Comparison of ENCODE assay signal across 9 cellular contexts in genomic region chr2:202378661-202379338, GRCh38. TPM values are rescaled to one million over a fixed set of nuclear protein-coding genes. Genes with fewer than 3 reads are reported as not detected.
DNase-seq lines count a peak whose midpoint lies in the region; ATAC-seq, FAIRE-seq and TF ChIP-seq lines count a peak whose summit lies in the region.
"Had no signal": no experiment of that assay in that cellular context is flagged by ENCODE, and none has a peak within 500 bp of the region (broad histone marks: within the 10 kb centered on the region; RNA-seq: fewer than 3 reads in every experiment).

No MANE protein-coding gene starts in this region.

- ATAC-seq in HepG2 (no peak), HG02870 (IDR thresholded peaks at IDR 0.05; ENCODE audit: unreplicated experiment) (no peak)

- H3K9me3 Mint-ChIP-seq in activated T-cell treated with anti-CD3 and anti-CD28 coated beads, Interleukin-2, amount 50 U/mL, for 24 hours: no peaks in the 10 kb centered on the region

- no peaks in the 10 kb centered on the region for H3K9me3 ChIP-seq in HepG2 (ENCODE audit: low read length)
- H3K9me3 ChIP-seq in transverse colon: no peaks in the 10 kb centered on the region

- peak overlapping the region; percentile 82 for H3K9ac ChIP-seq in HepG2 (ENCODE audit: insufficient read depth, low read depth, low read length)

- intact Hi-C loops in HepG2 (cut with micrococcal nuclease; ENCODE audit: unreplicated experiment) (loop anchor here (5.0 kb wide), 2 partner anchors 71 to 101 kb away; no protein-coding TSS in a partner anchor), transverse colon (cut with DNase I; ENCODE audit: low total_unique reads) (loop anchor here (5.0 kb wide), 1 partner anchor 111 kb away; the partner anchor contains the start of gene NOP58)

- H2AFZ ChIP-seq in HepG2 (ENCODE audit: low read length): no peak overlapping the region

- no peak overlapping the region for H3K27ac ChIP-seq in HepG2 (ENCODE audit: extremely low read length, insufficient read depth, low read length)
- peak overlapping the region; percentile 95 to 99 (median 96) for H3K27ac ChIP-seq in transverse colon

- TF ChIP-seq EP300 in HepG2 (IDR thresholded peaks at IDR 0.05; ENCODE audit: low read depth in 2 of 2, low read length in 2 of 2) (no peak), HepG2 (CRISPR knock-in tag; IDR thresholded peaks at IDR 0.05; ENCODE audit: borderline replicate concordance) (no peak), transverse colon (IDR thresholded peaks at IDR 0.05; ENCODE audit: low read depth) (no peak)

- CTCF ChIA-PET in HepG2 (lab: Yijun Ruan, JAX; ENCODE audit: low intra/inter-chr PET ratio, low total read pairs): no interaction called here

- WGBS in HepG2 (ENCODE audit: low lambda C conversion rate): 28% methylated on average over 3 of the region's 3 CpGs
- WGBS in transverse colon (ENCODE audit: low coverage in 1 of 2), 2 donors: 31 to 35% methylated on average over 3 of the region's 3 CpGs

- POLR2A ChIA-PET in HepG2 (lab: Yijun Ruan, JAX): no interaction called here

- H3K27me3 ChIP-seq in HepG2 (ENCODE audit: control insufficient read depth in 1 of 2, insufficient read depth in 2 of 2, low read length in 2 of 2): no peaks in the 10 kb centered on the region; a peak in 2 of 5 replicates
- H3K27me3 ChIP-seq in transverse colon: no peaks in the 10 kb centered on the region

- H3K4me3 Mint-ChIP-seq in activated T-cell treated with anti-CD3 and anti-CD28 coated beads, Interleukin-2, amount 50 U/mL, for 24 hours: peak overlapping the region; percentile 97

- TF ChIP-seq POLR2A in HepG2 (IDR thresholded peaks at IDR 0.05; ENCODE audit: insufficient read depth in 1 of 2, low read depth in 2 of 2, low read length in 2 of 2) (no peak), transverse colon (IDR thresholded peaks at IDR 0.05) (no peak)

- TF ChIP-seq RAD21 in HepG2 (CRISPR knock-in tag; IDR thresholded peaks at IDR 0.05): no peak

- TF ChIP-seq CTCF in astrocyte of the cerebellum (IDR thresholded peaks at IDR 0.05; ENCODE audit: low read depth, low read length, missing control alignments) (no peak), HepG2 (CRISPR knock-in tag; IDR thresholded peaks at IDR 0.05) (no peak), transverse colon (IDR thresholded peaks at IDR 0.05) (no peak)

- peak overlapping the region; percentile 80 for H3K4me2 ChIP-seq in HepG2 (ENCODE audit: low read depth, low read length)

- H3K4me1 Mint-ChIP-seq in activated T-cell treated with anti-CD3 and anti-CD28 coated beads, Interleukin-2, amount 50 U/mL, for 24 hours (ENCODE audit: low read depth): peaks cover 38% of the 10 kb centered on the region

- H4K20me1 ChIP-seq in HepG2 (ENCODE audit: insufficient read depth, low read length): peaks cover 19% of the 10 kb centered on the region

- H3K27ac Mint-ChIP-seq in activated T-cell treated with anti-CD3 and anti-CD28 coated beads, Interleukin-2, amount 50 U/mL, for 24 hours: no peak overlapping the region

- DNase-seq in activated T-cell treated with anti-CD3 and anti-CD28 coated beads, Interleukin-2, amount 50 U/mL, for 24 hours: no peak
- no peak for DNase-seq in activated T-cell treated with anti-CD3 and anti-CD28 coated beads, Interleukin-2, amount 50 U/mL, for 1 hour
- DNase-seq in astrocyte of the cerebellum (ENCODE audit: low read depth) (no peak), HepG2 (ENCODE audit: low spot score) (no peak), transverse colon (no peak), GM19240 (ENCODE audit: insufficient read length, low spot score) (no peak), NCI-H1105 treated with DMSO at 0.1 percent for 48 hours (lab: John Stamatoyannopoulos, UW) (no peak)
- DNase-seq: NCI-H1436 had no signal

- no peaks in the 10 kb centered on the region for H3K27me3 Mint-ChIP-seq in activated T-cell treated with anti-CD3 and anti-CD28 coated beads, Interleukin-2, amount 50 U/mL, for 24 hours

- FAIRE-seq in HepG2 (lab: Jason Lieb, UNC): no peak

- H3K4me1 ChIP-seq in HepG2 (ENCODE audit: insufficient read depth, low read length): peaks cover 48% of the 10 kb centered on the region
- peaks cover 3 to 47% (median 19%) of the 10 kb centered on the region in 4 donors for H3K4me1 ChIP-seq in transverse colon

- in situ Hi-C loops in astrocyte of the cerebellum (cut with HindIII; ENCODE audit: low sequenced_read_pairs): no loop called here
- in situ Hi-C loops in HepG2 (cut with HindIII; ENCODE audit: extremely low pct_ligation_motif_present, low pct_unique_long_range_greater_than_20kb): no loop called here
- in situ Hi-C loops in transverse colon (cut with MboI; ENCODE audit: low pct_ligation_motif_present in 1 of 4, low pct_unique_long_range_greater_than_20kb in 1 of 4, low sequenced_read_pairs in 3 of 4): no loop called here

- H3K4me3 ChIP-seq in astrocyte of the cerebellum (ENCODE audit: low read depth, low read length) (peak overlapping the region; percentile 98), HepG2 (replicated peaks in 1 of 3; ENCODE audit: insufficient read depth in 1 of 3, low read depth in 2 of 3, low read length in 3 of 3) (peak overlapping the region; percentile 88 to 99 (median 95); a peak in 5 of 6 replicates), transverse colon (peak overlapping the region; percentile 78 to 84 (median 80))

- H3K79me2 ChIP-seq in HepG2 (ENCODE audit: insufficient read depth, low read length): peaks cover 66% of the 10 kb centered on the region

- peaks cover 13% of the 10 kb centered on the region for H3K36me3 Mint-ChIP-seq in activated T-cell treated with anti-CD3 and anti-CD28 coated beads, Interleukin-2, amount 50 U/mL, for 24 hours (ENCODE audit: low read depth)

- BruUV-seq in HepG2 (replicated peaks; lab: Mats Ljungman, UMichigan): no TSS peak

- H3K36me3 ChIP-seq in HepG2 (replicated peaks in 1 of 2; ENCODE audit: control insufficient read depth in 1 of 2, insufficient read depth in 2 of 2, low read length in 2 of 2): no peaks in the 10 kb centered on the region
- no peaks in the 10 kb centered on the region for H3K36me3 ChIP-seq in transverse colon

TF ChIP-seq in HepG2, 621 proteins besides CTCF, POLR2A, EP300 and RAD21 (continues in another document):
- no peak for TF ChIP-seq ZBTB14 (CRISPR knock-in tag; IDR thresholded peaks at IDR 0.05)

RNA-seq across cellular contexts. Expression of gene BMPR2, which starts 2.7 kb away (rescaled TPM):
- 5.5 and 7.4 TPM in 2 replicates for total RNA-seq in HepG2 (2016; rRNA removed; fragmentation: Illumina TruSeq; extraction: Trizol)
- 13.2 and 14.1 TPM in 2 replicates for total RNA-seq in HepG2 (2016; cell fraction: cytosol; rRNA removed; fragmentation: Illumina TruSeq; extraction: Trizol; ENCODE audit: low read depth)
- 5.4 and 6.0 TPM in 2 replicates for total RNA-seq in HepG2 (2016; cell fraction: insoluble cytoplasmic fraction; rRNA removed; fragmentation: Illumina TruSeq; extraction: Trizol)
- 5.9 and 6.9 TPM in 2 replicates for total RNA-seq in HepG2 (2016; cell fraction: membrane; rRNA removed; fragmentation: Illumina TruSeq; extraction: Trizol)
- 8.1 and 8.5 TPM in 2 replicates for total RNA-seq in HepG2 (2016; cell fraction: nucleus; rRNA removed; fragmentation: Illumina TruSeq; extraction: Trizol)
- 9.9 and 10.3 TPM in 2 replicates for polyA plus RNA-seq in HepG2 (2011; rRNA removed)
- 5.9 and 9.5 TPM in 2 replicates for polyA plus RNA-seq in HepG2 (2011; cell fraction: cytosol; rRNA removed)
- polyA plus RNA-seq in HepG2 (2011; cell fraction: nucleus; rRNA removed): 4.3 and 4.8 TPM in 2 replicates
- polyA plus RNA-seq in HepG2 (2012): 7.1 and 8.8 TPM in 2 replicates
- polyA plus RNA-seq in HepG2 (2016; cell fraction: cytosol; fragmentation: Illumina TruSeq; extraction: Trizol; ENCODE audit: low read depth): 0.36 and 0.44 TPM in 2 replicates
- polyA plus RNA-seq in HepG2 (2016; cell fraction: insoluble cytoplasmic fraction; fragmentation: Illumina TruSeq; extraction: Trizol; ENCODE audit: low read depth): 8.8 and 9.2 TPM in 2 replicates
- 2.0 and 2.2 TPM in 2 replicates for polyA plus RNA-seq in HepG2 (2016; cell fraction: membrane; fragmentation: Illumina TruSeq; extraction: Trizol; ENCODE audit: low read depth)
- 10.9 and 11.7 TPM in 2 replicates for polyA plus RNA-seq in HepG2 (2016; cell fraction: nucleus; fragmentation: Illumina TruSeq; extraction: Trizol; ENCODE audit: insufficient read depth, low read depth)
- 15.2 and 16.0 TPM in 2 replicates for polyA minus RNA-seq in HepG2 (2011; rRNA and poly(A)+ RNA removed; ENCODE audit: low replicate concordance)
- 21.4 and 27.0 TPM in 2 replicates for polyA minus RNA-seq in HepG2 (2011; cell fraction: cytosol; rRNA and poly(A)+ RNA removed)
- 16.5 and 23.7 TPM in 2 replicates for polyA minus RNA-seq in HepG2 (2011; cell fraction: nucleus; rRNA and poly(A)+ RNA removed)
- total RNA-seq in transverse colon: 10 to 100 TPM; 16.5 to 40.5 (median 26.5) TPM
